ENCODE assay signal across 9 cellular contexts in genomic region chr6:13763740-13764381, GRCh38. TPM values are rescaled to one million over a fixed set of nuclear protein-coding genes. Genes with fewer than 3 reads are reported as not detected.
A peak's percentile ranks its signal among the peaks of the same experiment; 100 is the strongest.
DNase-seq lines count a peak whose midpoint lies in the region; FAIRE-seq and TF ChIP-seq lines count a peak whose summit lies in the region.
"Had no signal": no experiment of that assay in that cellular context is flagged by ENCODE, and none has a peak within 500 bp of the region (broad histone marks: within the 10 kb centered on the region; RNA-seq: fewer than 3 reads in every experiment).

No MANE protein-coding gene starts in this region.

- TF ChIP-seq CTCF in GM20000 (IDR thresholded peaks at IDR 0.05; ENCODE audit: extremely low read depth, missing control alignments) (no peak), neural progenitor cell (IDR thresholded peaks at IDR 0.05) (no peak)

- no peak overlapping the region for H3K4me3 Mint-ChIP-seq in neural progenitor cell

- no peaks in the 10 kb centered on the region for H3K9me3 ChIP-seq in neural progenitor cell (ENCODE audit: low read depth)

- no peaks in the 10 kb centered on the region for H3K27me3 Mint-ChIP-seq in neural progenitor cell (ENCODE audit: insufficient read depth, low read depth)

- H3K9me3 Mint-ChIP-seq in neural progenitor cell = peaks cover 4% of the 10 kb centered on the region

- H3K4me3 ChIP-seq in neural progenitor cell = no peak overlapping the region

- no peaks in the 10 kb centered on the region for H3F3A ChIP-seq in neural progenitor cell (ENCODE audit: low read depth)

- H3K4me1 Mint-ChIP-seq in neural progenitor cell = peaks cover 35% of the 10 kb centered on the region

- peak; percentile 45 for FAIRE-seq in GM12891 (lab: Jason Lieb, UNC)

- no peak overlapping the region for H3K9ac ChIP-seq in neural progenitor cell

- DNase-seq in GM12891 (ENCODE audit: insufficient read length, low spot score) = no peak
- DNase-seq in GM20000 (ENCODE audit: low spot score) = peak; percentile 63
- peak; percentile 26 for DNase-seq in NAMALWA (ENCODE audit: low spot score)
- peak; percentile 24 for DNase-seq in mesenteric fat pad (ENCODE audit: low spot score)
- no peak for DNase-seq in neural progenitor cell (ENCODE audit: low spot score)
- DNase-seq in NCI-H1092 treated with DMSO at 0.1 percent for 48 hours (lab: John Stamatoyannopoulos, UW) = no peak
- no peak for DNase-seq in NCI-H2227 treated with DMSO at 0.1 percent for 48 hours (lab: John Stamatoyannopoulos, UW)
- DNase-seq in SW 1271 (lab: John Stamatoyannopoulos, UW) = no peak
- DNase-seq: NCI-H1436 treated with DMSO at 0.1 percent for 48 hours had no signal

- no peaks in the 10 kb centered on the region for H3K36me3 ChIP-seq in neural progenitor cell

- no peaks in the 10 kb centered on the region for H3K36me3 Mint-ChIP-seq in neural progenitor cell

- H3K79me2 ChIP-seq in neural progenitor cell (ENCODE audit: low read depth) = no peaks in the 10 kb centered on the region

- H3K4me2 ChIP-seq in neural progenitor cell = no peak overlapping the region

- no peak overlapping the region for H2AFZ ChIP-seq in neural progenitor cell (replicated peaks)

- H3K27ac ChIP-seq in neural progenitor cell = no peak overlapping the region

- no peaks in the 10 kb centered on the region for H3K27me3 ChIP-seq in neural progenitor cell

- H3K4me1 ChIP-seq in neural progenitor cell = no peaks in the 10 kb centered on the region

- H3K27ac Mint-ChIP-seq in neural progenitor cell = no peak overlapping the region

- no peaks in the 10 kb centered on the region for H4K20me1 ChIP-seq in neural progenitor cell (ENCODE audit: low read depth)

- TF ChIP-seq POLR2A in GM12891 (IDR thresholded peaks at IDR 0.05; ENCODE audit: low read depth, low read length) = no peak

TF ChIP-seq in GM12891, 5 proteins besides CTCF, POLR2A, EP300 and RAD21:
- TF ChIP-seq POLR2AphosphoS5 (IDR thresholded peaks at IDR 0.05; ENCODE audit: low read depth, low read length) (no peak), TAF1 (IDR thresholded peaks at IDR 0.05; ENCODE audit: low read depth, low read length) (no peak), POU2F2 (IDR thresholded peaks at IDR 0.05; ENCODE audit: low read depth, low read length) (peak; percentile 100), PAX5 (IDR thresholded peaks at IDR 0.05; ENCODE audit: insufficient read depth, low read length, severe bottlenecking) (no peak), SPI1 (IDR thresholded peaks at IDR 0.05; ENCODE audit: low read depth, low read length) (no peak)

RNA-seq across cellular contexts. Expression of gene MCUR1, which starts 50.5 kb away (rescaled TPM):
- polyA plus RNA-seq in GM12891 (2012; ENCODE audit: low read depth, missing spikeins) = 8.5 TPM
- total RNA-seq in mesenteric fat pad (28.8 TPM), neural progenitor cell (ENCODE audit: low replicate concordance) (15.9 and 16.2 TPM in 2 replicates)

RNA-seq across cellular contexts. Expression of gene RANBP9, which starts 52.2 kb away (rescaled TPM):
- polyA plus RNA-seq in GM12891 (2012; ENCODE audit: low read depth, missing spikeins) = 19.3 TPM
- 42.2 TPM for total RNA-seq in mesenteric fat pad
- total RNA-seq in neural progenitor cell (ENCODE audit: low replicate concordance) = 35.2 and 44.8 TPM in 2 replicates

Comparison
In these comparisons a context has a peak if more than half of its experiments do, and no peak if none do; other contexts are left out.
1. DNase-seq: peak in GM20000 (single experiment), NAMALWA (single experiment) and mesenteric fat pad (single experiment); none in GM12891 (single experiment), neural progenitor cell (single experiment), NCI-H1092 treated with DMSO at 0.1 percent for 48 hours (single experiment), NCI-H2227 treated with DMSO at 0.1 percent for 48 hours (single experiment) and SW 1271 (0 of 2).